40 cellular contexts compared by ENCODE assay signal in the genomic region with DNA sequence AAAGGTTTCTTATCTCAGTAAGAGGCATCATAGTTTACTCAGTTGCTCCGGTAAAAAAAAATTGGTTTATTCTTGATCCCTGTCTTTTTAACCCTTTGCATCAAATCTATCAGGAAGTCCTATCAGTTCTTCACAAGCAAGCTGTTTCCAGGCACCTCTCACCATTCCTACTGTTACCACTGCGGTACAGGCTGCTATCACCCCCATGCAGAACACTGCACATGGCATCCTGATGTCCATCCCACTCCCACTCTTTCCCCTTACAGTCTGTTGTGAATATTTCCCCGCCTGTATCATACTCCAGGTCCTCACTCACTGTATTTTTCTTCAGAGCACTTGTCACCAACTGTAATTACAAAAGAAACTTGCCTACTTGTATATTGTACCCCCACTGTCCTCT. TPM values are rescaled to one million over a fixed set of nuclear protein-coding genes. Genes with fewer than 3 reads are reported as not detected.
"Had no signal": no experiment of that assay in that cellular context is flagged by ENCODE, and none has a peak within 500 bp of the region (broad histone marks: within the 10 kb centered on the region; RNA-seq: fewer than 3 reads in every experiment).

No MANE protein-coding gene starts in this region.

- FAIRE-seq: astrocyte, bronchial epithelial cell, colon had no signal

- H3K4me3 Mint-ChIP-seq: activated naive CD4-positive, alpha-beta T cell treated with anti-CD3 and anti-CD28 coated beads for 36 hours; activated naive CD4-positive, alpha-beta T cell treated with anti-CD3 and anti-CD28 coated beads, Interleukin-2, amount 10 ng/mL, durations not matched to agents 7 days and 5 days; activated naive CD4-positive, alpha-beta T cell treated with anti-CD3 and anti-CD28 coated beads, Interleukin-2, amount 50 U/mL, for 24 hours; activated naive CD8-positive, alpha-beta T cell; activated naive CD8-positive, alpha-beta T cell treated with anti-CD3 and anti-CD28 coated beads for 36 hours; activated naive CD8-positive, alpha-beta T cell treated with anti-CD3 and anti-CD28 coated beads, Interleukin-2, amount 10 ng/mL, durations not matched to agents 7 days and 5 days; activated naive CD8-positive, alpha-beta T cell treated with anti-CD3 and anti-CD28 coated beads, Interleukin-2, amount 50 U/mL, for 24 hours; activated T-cell treated with anti-CD3 and anti-CD28 coated beads, Interleukin-2, amount 50 U/mL, for 24 hours; activated T-cell treated with anti-CD3 and anti-CD28 coated beads, Interleukin-2, amount 50 U/mL, for 4 hours; activated T-cell treated with anti-CD3 and anti-CD28 coated beads, Interleukin-2, amount 50 U/mL, for 72 hours; activated T-helper 1 cell treated with anti-CD3 and anti-CD28 coated beads, Interleukin-12 subunit alpha, Interleukin-12 subunit beta, Interleukin-2, Interleukin-4 antibody, amounts not matched to agents 30 ng/mL and 10 ng/mL and 1 ng/mL, durations not matched to agents 14 hours and 24 hours and 36 hours; activated T-helper 17 cell treated with anti-CD3 and anti-CD28 coated beads, Interleukin-2, amount 50 U/mL, for 72 hours; central memory CD8-positive, alpha-beta T cell had no signal

- H3K9me3 Mint-ChIP-seq: activated naive CD4-positive, alpha-beta T cell treated with anti-CD3 and anti-CD28 coated beads for 36 hours; activated naive CD4-positive, alpha-beta T cell treated with anti-CD3 and anti-CD28 coated beads, Interleukin-2, amount 10 ng/mL, durations not matched to agents 7 days and 5 days; activated naive CD4-positive, alpha-beta T cell treated with anti-CD3 and anti-CD28 coated beads, Interleukin-2, amount 50 U/mL, for 24 hours; activated naive CD4-positive, alpha-beta T cell treated with anti-CD3 and anti-CD28 coated beads, Interleukin-2, amount 50 U/mL, for 72 hours; activated naive CD8-positive, alpha-beta T cell treated with anti-CD3 and anti-CD28 coated beads for 36 hours; activated naive CD8-positive, alpha-beta T cell treated with anti-CD3 and anti-CD28 coated beads, Interleukin-2, amount 10 ng/mL, durations not matched to agents 7 days and 5 days; activated naive CD8-positive, alpha-beta T cell treated with anti-CD3 and anti-CD28 coated beads, Interleukin-2, amount 50 U/mL, for 24 hours; activated T-cell treated with anti-CD3 and anti-CD28 coated beads, Interleukin-2, amount 50 U/mL, for 24 hours; activated T-cell treated with anti-CD3 and anti-CD28 coated beads, Interleukin-2, amount 50 U/mL, for 4 hours; activated T-cell treated with anti-CD3 and anti-CD28 coated beads, Interleukin-2, amount 50 U/mL, for 72 hours; activated T-helper 1 cell treated with anti-CD3 and anti-CD28 coated beads, Interleukin-12 subunit alpha, Interleukin-12 subunit beta, Interleukin-2, Interleukin-4 antibody, amounts not matched to agents 30 ng/mL and 10 ng/mL and 1 ng/mL, durations not matched to agents 14 hours and 24 hours and 36 hours; activated T-helper 17 cell treated with anti-CD3 and anti-CD28 coated beads, Interleukin-2, amount 50 U/mL, for 72 hours; activated T-helper 2 cell treated with anti-CD3 and anti-CD28 coated beads, Interferon-gamma antibody, Interleukin-2, Interleukin-4, amounts not matched to agents 10 μg/mL and 5 μg/mL and 100 μg/mL, durations not matched to agents 14 hours and 24 hours and 36 hours; central memory CD8-positive, alpha-beta T cell had no signal

- ATAC-seq: activated naive CD4-positive, alpha-beta T cell treated with anti-CD3 and anti-CD28 coated beads, Interleukin-2, amount 50 U/mL, for 72 hours; activated naive CD8-positive, alpha-beta T cell treated with anti-CD3 and anti-CD28 coated beads, Interleukin-2, amount 50 U/mL, for 24 hours; activated T-cell treated with anti-CD3 and anti-CD28 coated beads, Interleukin-2, amount 50 U/mL, for 4 hours; activated T-cell treated with anti-CD3 and anti-CD28 coated beads, Interleukin-2, amount 50 U/mL, for 72 hours; activated T-helper 17 cell treated with anti-CD3 and anti-CD28 coated beads, Interleukin-2, amount 50 U/mL, for 72 hours; body of pancreas had no signal

- H3K4me1 ChIP-seq: body of pancreas, breast epithelium had no signal

- H3K27ac Mint-ChIP-seq: activated naive CD4-positive, alpha-beta T cell treated with anti-CD3 and anti-CD28 coated beads for 36 hours; activated naive CD4-positive, alpha-beta T cell treated with anti-CD3 and anti-CD28 coated beads, Interleukin-2, amount 10 ng/mL, durations not matched to agents 7 days and 5 days; activated naive CD4-positive, alpha-beta T cell treated with anti-CD3 and anti-CD28 coated beads, Interleukin-2, amount 50 U/mL, for 24 hours; activated naive CD4-positive, alpha-beta T cell treated with anti-CD3 and anti-CD28 coated beads, Interleukin-2, amount 50 U/mL, for 72 hours; activated naive CD8-positive, alpha-beta T cell; activated naive CD8-positive, alpha-beta T cell treated with anti-CD3 and anti-CD28 coated beads for 36 hours; activated naive CD8-positive, alpha-beta T cell treated with anti-CD3 and anti-CD28 coated beads, Interleukin-2, amount 10 ng/mL, durations not matched to agents 7 days and 5 days; activated naive CD8-positive, alpha-beta T cell treated with anti-CD3 and anti-CD28 coated beads, Interleukin-2, amount 50 U/mL, for 24 hours; activated T-cell treated with anti-CD3 and anti-CD28 coated beads, Interleukin-2, amount 50 U/mL, for 24 hours; activated T-cell treated with anti-CD3 and anti-CD28 coated beads, Interleukin-2, amount 50 U/mL, for 72 hours; activated T-helper 1 cell treated with anti-CD3 and anti-CD28 coated beads, Interleukin-12 subunit alpha, Interleukin-12 subunit beta, Interleukin-2, Interleukin-4 antibody, amounts not matched to agents 30 ng/mL and 10 ng/mL and 1 ng/mL, durations not matched to agents 14 hours and 24 hours and 36 hours; activated T-helper 17 cell treated with anti-CD3 and anti-CD28 coated beads, Interleukin-2, amount 50 U/mL, for 72 hours; activated T-helper 2 cell treated with anti-CD3 and anti-CD28 coated beads, Interferon-gamma antibody, Interleukin-2, Interleukin-4, amounts not matched to agents 10 μg/mL and 5 μg/mL and 100 μg/mL, durations not matched to agents 14 hours and 24 hours and 36 hours; brain had no signal

- H3K36me3 Mint-ChIP-seq: activated naive CD4-positive, alpha-beta T cell treated with anti-CD3 and anti-CD28 coated beads, Interleukin-2, amount 10 ng/mL, durations not matched to agents 7 days and 5 days; activated naive CD4-positive, alpha-beta T cell treated with anti-CD3 and anti-CD28 coated beads, Interleukin-2, amount 50 U/mL, for 24 hours; activated naive CD4-positive, alpha-beta T cell treated with anti-CD3 and anti-CD28 coated beads, Interleukin-2, amount 50 U/mL, for 72 hours; activated naive CD8-positive, alpha-beta T cell; activated naive CD8-positive, alpha-beta T cell treated with anti-CD3 and anti-CD28 coated beads for 36 hours; activated naive CD8-positive, alpha-beta T cell treated with anti-CD3 and anti-CD28 coated beads, Interleukin-2, amount 10 ng/mL, durations not matched to agents 7 days and 5 days; brain had no signal

- H3K27ac ChIP-seq: adrenal gland, ascending aorta, body of pancreas, brain microvascular endothelial cell, breast epithelium, cardiac muscle cell had no signal

- H3K4me1 Mint-ChIP-seq: activated naive CD4-positive, alpha-beta T cell treated with anti-CD3 and anti-CD28 coated beads, Interleukin-2, amount 10 ng/mL, durations not matched to agents 7 days and 5 days; activated naive CD8-positive, alpha-beta T cell treated with anti-CD3 and anti-CD28 coated beads for 36 hours; activated T-helper 17 cell treated with anti-CD3 and anti-CD28 coated beads, Interleukin-2, amount 50 U/mL, for 72 hours had no signal

- H3K27me3 ChIP-seq: adrenal gland, ascending aorta, body of pancreas, brain microvascular endothelial cell, breast epithelium had no signal

- DNase-seq: activated effector memory CD4-positive, alpha-beta T cell treated with anti-CD3 and anti-CD28 coated beads, Interleukin-2, amount 50 U/mL, for 16 hours; activated effector memory CD4-positive, alpha-beta T cell treated with Interleukin-2 at 50 U/mL for 16 hours; activated gamma-delta T cell; activated gamma-delta T cell treated with Interleukin-2 at 50 U/mL for 16 hours; activated naive CD4-positive, alpha-beta T cell; activated naive CD4-positive, alpha-beta T cell treated with anti-CD3 and anti-CD28 coated beads for 36 hours; activated naive CD4-positive, alpha-beta T cell treated with anti-CD3 and anti-CD28 coated beads, Interleukin-2, amount 10 ng/mL, durations not matched to agents 7 days and 5 days; activated naive CD4-positive, alpha-beta T cell treated with anti-CD3 and anti-CD28 coated beads, Interleukin-2, amount 50 U/mL, for 16 hours; activated naive CD4-positive, alpha-beta T cell treated with Interleukin-2 at 50 U/mL for 16 hours; activated naive CD8-positive, alpha-beta T cell treated with anti-CD3 and anti-CD28 coated beads for 36 hours; activated naive CD8-positive, alpha-beta T cell treated with anti-CD3 and anti-CD28 coated beads, Interleukin-2, amount 10 ng/mL, durations not matched to agents 7 days and 5 days; activated naive CD8-positive, alpha-beta T cell treated with anti-CD3 and anti-CD28 coated beads, Interleukin-2, amount 50 U/mL, for 24 hours; activated T-cell treated with anti-CD3 and anti-CD28 coated beads, Interleukin-2, amount 50 U/mL, for 24 hours; activated T-cell treated with anti-CD3 and anti-CD28 coated beads, Interleukin-2, amount 50 U/mL, for 4 hours; activated T-cell treated with anti-CD3 and anti-CD28 coated beads, Interleukin-2, amount 50 U/mL, for 48 hours; activated T-cell treated with anti-CD3 and anti-CD28 coated beads, Interleukin-2, amount 50 U/mL, for 72 hours; adrenal gland; amniotic stem cell; amygdala; anterior cingulate cortex; aorta; body of pancreas; brain microvascular endothelial cell; caudate nucleus; central memory CD4-positive, alpha-beta T cell; cerebellar nuclear complex had no signal

- H3K4me3 ChIP-seq: adrenal gland, ascending aorta, body of pancreas, breast epithelium, cardiac muscle cell had no signal

- H3K36me3 ChIP-seq: adrenal gland, ascending aorta, brain microvascular endothelial cell, breast epithelium, cardiac muscle cell had no signal

- H3K9me3 ChIP-seq: adrenal gland, ascending aorta, body of pancreas, breast epithelium had no signal

RNA-seq across cellular contexts. Expression of a gene that starts 5.3 kb away (rescaled TPM):
- total RNA-seq: activated naive CD4-positive, alpha-beta T cell treated with anti-CD3 and anti-CD28 coated beads for 36 hours; activated naive CD4-positive, alpha-beta T cell treated with anti-CD3 and anti-CD28 coated beads, Interleukin-2, amount 50 U/mL, for 72 hours; activated naive CD8-positive, alpha-beta T cell treated with anti-CD3 and anti-CD28 coated beads for 36 hours; activated naive CD8-positive, alpha-beta T cell treated with anti-CD3 and anti-CD28 coated beads, Interleukin-2, amount 10 ng/mL, durations not matched to agents 7 days and 5 days; activated T-cell treated with anti-CD3 and anti-CD28 coated beads, Interleukin-2, amount 50 U/mL, for 72 hours; activated T-helper 1 cell treated with anti-CD3 and anti-CD28 coated beads, Interleukin-12 subunit alpha, Interleukin-12 subunit beta, Interleukin-2, Interleukin-4 antibody, amounts not matched to agents 30 ng/mL and 10 ng/mL and 1 ng/mL, durations not matched to agents 14 hours and 24 hours and 36 hours; activated T-helper 17 cell treated with anti-CD3 and anti-CD28 coated beads, Interleukin-2, amount 50 U/mL, for 72 hours; activated T-helper 2 cell treated with anti-CD3 and anti-CD28 coated beads, Interferon-gamma antibody, Interleukin-2, Interleukin-4, amounts not matched to agents 10 μg/mL and 5 μg/mL and 100 μg/mL, durations not matched to agents 14 hours and 24 hours and 36 hours had no signal

RNA-seq across cellular contexts. Expression of a gene that starts 40.0 kb away (rescaled TPM):
- total RNA-seq: astrocyte, bronchial epithelial cell, cardiac muscle cell had no signal
- polyA plus RNA-seq: cardiac muscle cell had no signal
